9 cellular contexts compared by ENCODE assay signal in genomic region chr9:100066539-100066938, GRCh38. TPM values are rescaled to one million over a fixed set of nuclear protein-coding genes. Genes with fewer than 3 reads are reported as not detected.
A peak's percentile ranks its signal among the peaks of the same experiment; 100 is the strongest.
DNase-seq lines count a peak whose midpoint lies in the region; ATAC-seq, FAIRE-seq and TF ChIP-seq lines count a peak whose summit lies in the region.
"Had no signal": no experiment of that assay in that cellular context is flagged by ENCODE, and none has a peak within 500 bp of the region (broad histone marks: within the 10 kb centered on the region; RNA-seq: fewer than 3 reads in every experiment).

No MANE protein-coding gene starts in this region.

- 21% methylated on average over 2 of the region's 2 CpGs for WGBS in right cardiac atrium

- H2AFZ ChIP-seq in DND-41 (ENCODE audit: low read depth, low read length) (no peak overlapping the region), GM23338 (no peak overlapping the region)

- H3K4me1 Mint-ChIP-seq in stimulated activated naive CD8-positive, alpha-beta T cell treated with anti-CD3 and anti-CD28 coated beads, Interleukin-15, amount 100 ng/mL, for 72 hours: peaks cover 28% of the 10 kb centered on the region
- H3K4me1 Mint-ChIP-seq in GM23338: peaks cover 15% of the 10 kb centered on the region

- no peaks in the 10 kb centered on the region for H3K27me3 ChIP-seq in DND-41 (ENCODE audit: insufficient read depth, low read length, poor library complexity)
- no peaks in the 10 kb centered on the region for H3K27me3 ChIP-seq in right cardiac atrium (ENCODE audit: control insufficient read depth, insufficient read depth)
- H3K27me3 ChIP-seq in colonic mucosa: no peaks in the 10 kb centered on the region
- H3K27me3 ChIP-seq in GM23338 (ENCODE audit: insufficient read depth): no peaks in the 10 kb centered on the region

- no peak overlapping the region for H3K27ac Mint-ChIP-seq in stimulated activated naive CD8-positive, alpha-beta T cell treated with anti-CD3 and anti-CD28 coated beads, Interleukin-15, amount 100 ng/mL, for 72 hours
- no peak overlapping the region for H3K27ac Mint-ChIP-seq in GM23338
- H3K27ac Mint-ChIP-seq: activated naive CD4-positive, alpha-beta T cell treated with anti-CD3 and anti-CD28 coated beads, Interleukin-2, amount 50 U/mL, for 24 hours had no signal

- H3K79me2 ChIP-seq in DND-41 (ENCODE audit: insufficient read depth, low read length) (peaks cover 29% of the 10 kb centered on the region; the same call in 1 of the 2 replicates), GM23338 (replicated peaks; ENCODE audit: insufficient read depth) (peaks cover 17% of the 10 kb centered on the region)

- H3K9ac ChIP-seq in DND-41 (ENCODE audit: low read depth, low read length) (no peak overlapping the region), colonic mucosa (ENCODE audit: low read depth in 2 of 2, low read length in 2 of 2) (no peak overlapping the region)

- FAIRE-seq in HTR-8/SVneo (lab: Jason Lieb, UNC): no peak

- no peak for TF ChIP-seq CTCF in DND-41 (IDR thresholded peaks at IDR 0.05; ENCODE audit: borderline replicate concordance, extremely low read depth, low read length, poor library complexity, severe bottlenecking)
- no peak for TF ChIP-seq CTCF in colonic mucosa (IDR thresholded peaks at IDR 0.05)
- no peak for TF ChIP-seq CTCF in GM23338 (conservative IDR thresholded peaks at IDR 0.05; ENCODE audit: low read depth in 2 of 2)

- peaks cover 11% of the 10 kb centered on the region for H3K4me1 ChIP-seq in DND-41 (ENCODE audit: insufficient read depth, low read length)
- H3K4me1 ChIP-seq in right cardiac atrium (ENCODE audit: control insufficient read depth, insufficient read depth, low read length): peaks cover 4% of the 10 kb centered on the region
- H3K4me1 ChIP-seq in colonic mucosa: no peaks in the 10 kb centered on the region
- H3K4me1 ChIP-seq in GM23338 (ENCODE audit: insufficient read depth): peaks cover 13% of the 10 kb centered on the region

- intact Hi-C loops in right cardiac atrium (cut with DNase I) (no loop called here), colonic mucosa (cut with DNase I) (no loop called here)

- no peaks in the 10 kb centered on the region for H3K9me3 Mint-ChIP-seq in stimulated activated naive CD8-positive, alpha-beta T cell treated with anti-CD3 and anti-CD28 coated beads, Interleukin-15, amount 100 ng/mL, for 72 hours
- peaks cover 22% of the 10 kb centered on the region for H3K9me3 Mint-ChIP-seq in GM23338
- H3K9me3 Mint-ChIP-seq: activated naive CD4-positive, alpha-beta T cell treated with anti-CD3 and anti-CD28 coated beads, Interleukin-2, amount 50 U/mL, for 24 hours had no signal

- H3K4me3 Mint-ChIP-seq in stimulated activated naive CD8-positive, alpha-beta T cell treated with anti-CD3 and anti-CD28 coated beads, Interleukin-15, amount 100 ng/mL, for 72 hours: no peak overlapping the region
- H3K4me3 Mint-ChIP-seq in GM23338: no peak overlapping the region
- H3K4me3 Mint-ChIP-seq: activated naive CD4-positive, alpha-beta T cell treated with anti-CD3 and anti-CD28 coated beads, Interleukin-2, amount 50 U/mL, for 24 hours had no signal

- no peaks in the 10 kb centered on the region for H3K9me3 ChIP-seq in DND-41 (ENCODE audit: insufficient read depth, low read length, severe bottlenecking)
- no peaks in the 10 kb centered on the region for H3K9me3 ChIP-seq in right cardiac atrium (ENCODE audit: control insufficient read depth, low read length)
- H3K9me3 ChIP-seq in colonic mucosa: no peaks in the 10 kb centered on the region

- ATAC-seq in DND-41 (ENCODE audit: insufficient read depth, low read depth) (peak; percentile 87), GM21723 (IDR thresholded peaks at IDR 0.05; ENCODE audit: unreplicated experiment) (peak; percentile 79), right cardiac atrium (peak; percentile 90 to 95), GM23338 (no peak)
- no peak for ATAC-seq in stimulated activated naive CD8-positive, alpha-beta T cell treated with anti-CD3 and anti-CD28 coated beads, Interleukin-15, amount 100 ng/mL, for 72 hours

- H3K4me3 ChIP-seq in DND-41 (ENCODE audit: low read depth in 1 of 2, low read length in 2 of 2) (no peak overlapping the region), right cardiac atrium (ENCODE audit: low read length) (no peak overlapping the region), colonic mucosa (no peak overlapping the region), GM23338 (no peak overlapping the region)

- no peaks in the 10 kb centered on the region for H3F3A ChIP-seq in GM23338 (replicated peaks; ENCODE audit: low read depth)

- no peaks in the 10 kb centered on the region for H3K9me2 ChIP-seq in GM23338 (ENCODE audit: insufficient read depth)

- H4K20me1 ChIP-seq in DND-41 (ENCODE audit: insufficient read depth, low read length) (peaks cover 4% of the 10 kb centered on the region; the same call in 1 of the 2 replicates), GM23338 (replicated peaks; ENCODE audit: insufficient read depth) (no peaks in the 10 kb centered on the region)

- peak overlapping the region; percentile 47 for H3K27ac ChIP-seq in DND-41 (ENCODE audit: low read length)
- H3K27ac ChIP-seq in right cardiac atrium (ENCODE audit: low read length): no peak overlapping the region
- H3K27ac ChIP-seq in colonic mucosa: no peak overlapping the region
- H3K27ac ChIP-seq in GM23338 (ENCODE audit: low read depth): no peak overlapping the region

- H3K36me3 ChIP-seq in DND-41 (ENCODE audit: insufficient read depth, low read length) (no peaks in the 10 kb centered on the region), colonic mucosa (no peaks in the 10 kb centered on the region), GM23338 (ENCODE audit: insufficient read depth) (no peaks in the 10 kb centered on the region)

- H3K4me2 ChIP-seq in DND-41 (ENCODE audit: insufficient read depth, low read length): no peak overlapping the region
- H3K4me2 ChIP-seq in GM23338: no peak overlapping the region

- DNase-seq in DND-41: peak; percentile 51
- peak; percentile 14 for DNase-seq in NCI-H2107 (lab: John Stamatoyannopoulos, UW)
- DNase-seq in right cardiac atrium: peak in 2 of 3 donors; percentile 39 to 64
- DNase-seq in stimulated activated naive CD8-positive, alpha-beta T cell treated with anti-CD3 and anti-CD28 coated beads, Interleukin-15, amount 100 ng/mL, for 72 hours: no peak
- DNase-seq in colonic mucosa: no peak
- DNase-seq in HTR-8/SVneo (ENCODE audit: insufficient read length, low spot score): no peak
- no peak for DNase-seq in GM23338 (ENCODE audit: low spot score)

- H3K27me3 Mint-ChIP-seq in stimulated activated naive CD8-positive, alpha-beta T cell treated with anti-CD3 and anti-CD28 coated beads, Interleukin-15, amount 100 ng/mL, for 72 hours: no peaks in the 10 kb centered on the region
- peaks cover 5% of the 10 kb centered on the region for H3K27me3 Mint-ChIP-seq in GM23338 (ENCODE audit: insufficient read depth, low read depth, poor library complexity)
- H3K27me3 Mint-ChIP-seq: activated naive CD4-positive, alpha-beta T cell treated with anti-CD3 and anti-CD28 coated beads, Interleukin-2, amount 50 U/mL, for 24 hours had no signal

- H3K36me3 Mint-ChIP-seq in GM23338 (ENCODE audit: low read depth): peaks cover 20% of the 10 kb centered on the region

TF ChIP-seq in GM23338, 12 proteins besides CTCF, POLR2A, EP300 and RAD21 (continues in another document):
- no peak for TF ChIP-seq STAT1 (IDR thresholded peaks at IDR 0.05; ENCODE audit: unreplicated experiment)
- TF ChIP-seq, protein P1, sequence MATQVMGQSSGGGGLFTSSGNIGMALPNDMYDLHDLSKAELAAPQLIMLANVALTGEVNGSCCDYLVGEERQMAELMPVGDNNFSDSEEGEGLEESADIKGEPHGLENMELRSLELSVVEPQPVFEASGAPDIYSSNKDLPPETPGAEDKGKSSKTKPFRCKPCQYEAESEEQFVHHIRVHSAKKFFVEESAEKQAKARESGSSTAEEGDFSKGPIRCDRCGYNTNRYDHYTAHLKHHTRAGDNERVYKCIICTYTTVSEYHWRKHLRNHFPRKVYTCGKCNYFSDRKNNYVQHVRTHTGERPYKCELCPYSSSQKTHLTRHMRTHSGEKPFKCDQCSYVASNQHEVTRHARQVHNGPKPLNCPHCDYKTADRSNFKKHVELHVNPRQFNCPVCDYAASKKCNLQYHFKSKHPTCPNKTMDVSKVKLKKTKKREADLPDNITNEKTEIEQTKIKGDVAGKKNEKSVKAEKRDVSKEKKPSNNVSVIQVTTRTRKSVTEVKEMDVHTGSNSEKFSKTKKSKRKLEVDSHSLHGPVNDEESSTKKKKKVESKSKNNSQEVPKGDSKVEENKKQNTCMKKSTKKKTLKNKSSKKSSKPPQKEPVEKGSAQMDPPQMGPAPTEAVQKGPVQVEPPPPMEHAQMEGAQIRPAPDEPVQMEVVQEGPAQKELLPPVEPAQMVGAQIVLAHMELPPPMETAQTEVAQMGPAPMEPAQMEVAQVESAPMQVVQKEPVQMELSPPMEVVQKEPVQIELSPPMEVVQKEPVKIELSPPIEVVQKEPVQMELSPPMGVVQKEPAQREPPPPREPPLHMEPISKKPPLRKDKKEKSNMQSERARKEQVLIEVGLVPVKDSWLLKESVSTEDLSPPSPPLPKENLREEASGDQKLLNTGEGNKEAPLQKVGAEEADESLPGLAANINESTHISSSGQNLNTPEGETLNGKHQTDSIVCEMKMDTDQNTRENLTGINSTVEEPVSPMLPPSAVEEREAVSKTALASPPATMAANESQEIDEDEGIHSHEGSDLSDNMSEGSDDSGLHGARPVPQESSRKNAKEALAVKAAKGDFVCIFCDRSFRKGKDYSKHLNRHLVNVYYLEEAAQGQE (IDR thresholded peaks at IDR 0.05; ENCODE audit: unreplicated experiment): no peak
- no peak for TF ChIP-seq EZH2 (IDR thresholded peaks at IDR 0.05; ENCODE audit: low read depth, unreplicated experiment)

RNA-seq across cellular contexts. Expression of gene ERP44, which starts 32.3 kb away (rescaled TPM):
- 10 to 100 TPM; 13.9 to 19.6 (median 16.9) TPM for total RNA-seq in right cardiac atrium
- 16.5 TPM for polyA plus RNA-seq in right cardiac atrium
- 10 to 100 TPM; 27.8 to 30.2 TPM for total RNA-seq in colonic mucosa
- total RNA-seq in GM23338 (2014; rRNA removed; shearing (Covaris generic)): 12.0 and 13.0 TPM in 2 replicates
- 18.8 and 24.1 TPM in 2 replicates for polyA plus RNA-seq in GM23338 (2016; fragmentation: Nextera tagmentation; extraction: Ambion mirVana)

RNA-seq across cellular contexts. Expression of gene INVS, which starts 32.5 kb away (rescaled TPM):
- total RNA-seq in right cardiac atrium (10 to 100 TPM in 2 of 4 donors, 1 to 10 TPM in 2; 7.9 to 10.1 (median 9.6) TPM), colonic mucosa (10 to 100 TPM; 12.1 to 16.0 TPM)
- polyA plus RNA-seq in right cardiac atrium (3.0 TPM), GM23338 (2016; fragmentation: Nextera tagmentation; extraction: Ambion mirVana) (3.9 and 4.1 TPM in 2 replicates)
- 8.7 and 12.5 TPM in 2 replicates for total RNA-seq in GM23338 (2014; rRNA removed; shearing (Covaris generic))

Comparison
In these comparisons a context has a peak if more than half of its experiments do, and no peak if none do; other contexts are left out.
1. ATAC-seq: peak in DND-41 (single experiment), GM21723 (single experiment) and right cardiac atrium (2 of 2); none in stimulated activated naive CD8-positive, alpha-beta T cell treated with anti-CD3 and anti-CD28 coated beads, Interleukin-15, amount 100 ng/mL, for 72 hours (single experiment) and GM23338 (single experiment).
2. DNase-seq: peak in DND-41 (single experiment), NCI-H2107 (single experiment) and right cardiac atrium (2 of 3); none in stimulated activated naive CD8-positive, alpha-beta T cell treated with anti-CD3 and anti-CD28 coated beads, Interleukin-15, amount 100 ng/mL, for 72 hours (0 of 2), colonic mucosa (single experiment), HTR-8/SVneo (single experiment) and GM23338 (single experiment).